In genomic region chr3:40452057-40452456, GRCh38 we compare ENCODE assay signal across 9 cellular contexts. TPM values are rescaled to one million over a fixed set of nuclear protein-coding genes. Genes with fewer than 3 reads are reported as not detected.
A peak's percentile ranks its signal among the peaks of the same experiment; 100 is the strongest.
DNase-seq lines count a peak whose midpoint lies in the region; ATAC-seq and TF ChIP-seq lines count a peak whose summit lies in the region.
"Had no signal": no experiment of that assay in that cellular context is flagged by ENCODE, and none has a peak within 500 bp of the region (broad histone marks: within the 10 kb centered on the region; RNA-seq: fewer than 3 reads in every experiment).

No MANE protein-coding gene starts in this region.

- ATAC-seq in SK-N-SH treated with all-trans-retinoic acid at 6 μM for 48 hours (no peak), GM21723 (IDR thresholded peaks at IDR 0.05; ENCODE audit: unreplicated experiment) (no peak), HG03108 (IDR thresholded peaks at IDR 0.05; ENCODE audit: unreplicated experiment) (no peak)
- ATAC-seq in activated T-helper 17 cell treated with anti-CD3 and anti-CD28 coated beads, Interleukin-2, amount 50 U/mL, for 72 hours (replicated peaks) = no peak

- no peak for TF ChIP-seq EP300 in SK-N-SH (IDR thresholded peaks at IDR 0.05; ENCODE audit: borderline replicate concordance in 1 of 2, low read depth in 1 of 2, low read length in 1 of 2)
- TF ChIP-seq EP300 in stomach (IDR thresholded peaks at IDR 0.05) = no peak

- CTCF ChIA-PET in SK-N-SH (lab: Yijun Ruan, JAX) = interaction anchor here (0.9 to 2.3 kb wide), 7 partner anchors 15 to 124 kb away, joined by 3 to 8 read pairs (median 5); partner anchors contain the start of gene ZNF620

- no peak for DNase-seq in SK-N-SH
- DNase-seq in immature natural killer cell = no peak
- DNase-seq in stomach = no peak
- no peak for DNase-seq in Kasumi-1 (lab: John Stamatoyannopoulos, UW)
- DNase-seq: ACHN had no signal

- TF ChIP-seq POLR2A in stomach (IDR thresholded peaks at IDR 0.05) = no peak

- H3K4me1 ChIP-seq in SK-N-SH (ENCODE audit: control insufficient read depth in 1 of 2, insufficient read depth in 2 of 2, low read depth in 1 of 2, low read length in 1 of 2) (peaks cover 0 to 10% of the 10 kb centered on the region in 2 experiments; a peak in 2 of 4 replicates), stomach (peaks cover 16 to 33% (median 28%) of the 10 kb centered on the region in 4 donors)

- H4K20me1 ChIP-seq in SK-N-SH (ENCODE audit: insufficient read depth) = no peaks in the 10 kb centered on the region

- no peaks in the 10 kb centered on the region for H3K27me3 Mint-ChIP-seq in activated T-helper 17 cell treated with anti-CD3 and anti-CD28 coated beads, Interleukin-2, amount 50 U/mL, for 72 hours
- H3K27me3 Mint-ChIP-seq in immature natural killer cell (ENCODE audit: low read depth in 3 of 3) = peaks cover 1 to 9% (median 3%) of the 10 kb centered on the region in 3 donors

- H3K36me3 Mint-ChIP-seq in activated T-helper 17 cell treated with anti-CD3 and anti-CD28 coated beads, Interleukin-2, amount 50 U/mL, for 72 hours (ENCODE audit: low read depth) = peaks cover 16% of the 10 kb centered on the region
- peaks cover 0 to 13% (median 0%) of the 10 kb centered on the region in 3 donors for H3K36me3 Mint-ChIP-seq in immature natural killer cell

- H3K4me3 Mint-ChIP-seq in activated T-helper 17 cell treated with anti-CD3 and anti-CD28 coated beads, Interleukin-2, amount 50 U/mL, for 72 hours = peak overlapping the region; percentile 91
- peak overlapping the region; percentile 86 to 96 (median 94) for H3K4me3 Mint-ChIP-seq in immature natural killer cell

- no peaks in the 10 kb centered on the region for H3F3A ChIP-seq in SK-N-SH (replicated peaks; ENCODE audit: insufficient read depth)

- peaks cover 3 to 4% of the 10 kb centered on the region in 2 experiments for H3K36me3 ChIP-seq in SK-N-SH (replicated peaks in 1 of 2; ENCODE audit: control insufficient read depth in 1 of 2, insufficient read depth in 2 of 2, low read length in 1 of 2)
- peaks cover 0 to 14% (median 9%) of the 10 kb centered on the region in 4 donors for H3K36me3 ChIP-seq in stomach

- peaks cover 6% of the 10 kb centered on the region; the same call in 1 of the 2 replicates for H3K79me2 ChIP-seq in SK-N-SH (ENCODE audit: insufficient read depth)

- H3K9me2 ChIP-seq in SK-N-SH = no peaks in the 10 kb centered on the region

- H3K9me3 ChIP-seq in SK-N-SH (no peaks in the 10 kb centered on the region), stomach (no peaks in the 10 kb centered on the region)

- no peak for TF ChIP-seq RAD21 in SK-N-SH (IDR thresholded peaks at IDR 0.05; ENCODE audit: low read length)

- H3K4me1 Mint-ChIP-seq in activated T-helper 17 cell treated with anti-CD3 and anti-CD28 coated beads, Interleukin-2, amount 50 U/mL, for 72 hours = peaks cover 11% of the 10 kb centered on the region
- H3K4me1 Mint-ChIP-seq in immature natural killer cell = peaks cover 29 to 41% of the 10 kb centered on the region in 2 donors

- TF ChIP-seq CTCF in SK-N-SH (IDR thresholded peaks at IDR 0.05) = no peak
- no peak for TF ChIP-seq CTCF in stomach (IDR thresholded peaks at IDR 0.05)

- no peak overlapping the region for H3K9ac ChIP-seq in SK-N-SH

- intact Hi-C loops in stomach (cut with DNase I; ENCODE audit: low total_unique reads) = no loop called here

- peak overlapping the region; percentile 70 to 83 for H3K4me3 ChIP-seq in SK-N-SH (ENCODE audit: low read depth in 2 of 2, low read length in 1 of 2)
- peak overlapping the region in 3 of 4 donors; percentile 53 to 76 (median 56) for H3K4me3 ChIP-seq in stomach

- 53% methylated on average over 1 of the region's 1 CpG for WGBS in SK-N-SH (ENCODE audit: low lambda C conversion rate)
- 86 to 95% (median 88%) methylated on average over 1 of the region's 1 CpG for WGBS in stomach, 5 donors

- no peaks in the 10 kb centered on the region for H3K9me3 Mint-ChIP-seq in activated T-helper 17 cell treated with anti-CD3 and anti-CD28 coated beads, Interleukin-2, amount 50 U/mL, for 72 hours
- H3K9me3 Mint-ChIP-seq in immature natural killer cell = no peaks in the 10 kb centered on the region

- H3K27ac Mint-ChIP-seq in activated T-helper 17 cell treated with anti-CD3 and anti-CD28 coated beads, Interleukin-2, amount 50 U/mL, for 72 hours = peak overlapping the region; percentile 92
- peak overlapping the region; percentile 95 to 99 (median 97) for H3K27ac Mint-ChIP-seq in immature natural killer cell

- H3K27me3 ChIP-seq in SK-N-SH (ENCODE audit: insufficient read depth) (no peaks in the 10 kb centered on the region), stomach (no peaks in the 10 kb centered on the region)

- H3K4me2 ChIP-seq in SK-N-SH = peak overlapping the region; percentile 59

- peak overlapping the region; percentile 93; the same call in 1 of the 2 replicates for H2AFZ ChIP-seq in SK-N-SH (ENCODE audit: low read depth)

- POLR2A ChIA-PET in SK-N-SH (lab: Yijun Ruan, JAX) = interaction anchor here (1.1 to 2.6 kb wide), 2 partner anchors 54 to 70 kb away, joined by 3 to 12 read pairs; partner anchors contain the start of gene ZNF620

- H3K27ac ChIP-seq in SK-N-SH (ENCODE audit: low read depth in 2 of 2, low read length in 1 of 2) (peak overlapping the region in 1 of 2 experiments; percentile 94; a peak in 2 of 4 replicates), stomach (peak overlapping the region in 4 of 5 donors; percentile 90 to 95 (median 94))

TF ChIP-seq in SK-N-SH, 30 proteins besides CTCF, POLR2A, EP300 and RAD21 (continues in another document):
- TF ChIP-seq TEAD4 (IDR thresholded peaks at IDR 0.05; ENCODE audit: borderline replicate concordance, insufficient read depth) (no peak), ELF1 (IDR thresholded peaks at IDR 0.05) (no peak), TAF1 (IDR thresholded peaks at IDR 0.05; ENCODE audit: borderline replicate concordance, low read depth, low read length) (no peak), CHD2 (IDR thresholded peaks at IDR 0.05; ENCODE audit: low read length, partially characterized antibody) (no peak), MAX (IDR thresholded peaks at IDR 0.05; ENCODE audit: low read depth) (no peak), FOXM1 (IDR thresholded peaks at IDR 0.05; ENCODE audit: low read depth) (no peak), USF1 (IDR thresholded peaks at IDR 0.05; ENCODE audit: borderline replicate concordance, low read depth) (no peak), TCF12 (IDR thresholded peaks at IDR 0.05) (no peak)

TF ChIP-seq in SK-N-SH treated with all-trans-retinoic acid at 6 μM for 48 hours, 23 proteins besides CTCF, POLR2A, EP300 and RAD21 (continues in another document):
- TF ChIP-seq TCF4 (CRISPR knock-in tag; IDR thresholded peaks at IDR 0.05; ENCODE audit: borderline replicate concordance) (no peak), ESRRG (CRISPR knock-in tag; IDR thresholded peaks at IDR 0.05) (no peak), CREB5 (CRISPR knock-in tag; IDR thresholded peaks at IDR 0.05; ENCODE audit: low read depth) (no peak), PATZ1 (CRISPR knock-in tag; IDR thresholded peaks at IDR 0.05; ENCODE audit: borderline replicate concordance) (no peak), TOX (CRISPR knock-in tag; IDR thresholded peaks at IDR 0.05; ENCODE audit: borderline replicate concordance) (no peak)

RNA-seq across cellular contexts. Expression of gene RPL14, which starts 5.1 kb away (rescaled TPM):
- polyA plus RNA-seq in SK-N-SH (2012; rRNA removed) = 361 and 416 TPM in 2 replicates
- polyA plus RNA-seq in SK-N-SH (2012; cell fraction: cytosol; rRNA removed) = 518 and 606 TPM in 2 replicates
- polyA plus RNA-seq in SK-N-SH (2012; cell fraction: nucleus; rRNA removed) = 110 and 114 TPM in 2 replicates
- 1,000 to 10,000 TPM; 2,493 to 3,227 TPM for total RNA-seq in activated T-helper 17 cell treated with anti-CD3 and anti-CD28 coated beads, Interleukin-2, amount 50 U/mL, for 72 hours
- 100 to 1,000 TPM; 355 to 912 (median 682) TPM for polyA plus RNA-seq in immature natural killer cell
- 100 to 1,000 TPM; 163 to 607 (median 495) TPM for total RNA-seq in stomach
- polyA plus RNA-seq in stomach = 1,000 to 10,000 TPM; 1,553 to 2,267 (median 2,011) TPM

RNA-seq across cellular contexts. Expression of gene ZNF619, which starts 24.9 kb away (rescaled TPM):
- polyA plus RNA-seq in SK-N-SH (2012; rRNA removed) = 1.6 and 2.4 TPM in 2 replicates
- 1.4 and 1.7 TPM in 2 replicates for polyA plus RNA-seq in SK-N-SH (2012; cell fraction: cytosol; rRNA removed)
- polyA plus RNA-seq in SK-N-SH (2012; cell fraction: nucleus; rRNA removed) = 2.2 and 3.3 TPM in 2 replicates
- 1 to 10 TPM; 1.5 to 2.5 TPM for total RNA-seq in activated T-helper 17 cell treated with anti-CD3 and anti-CD28 coated beads, Interleukin-2, amount 50 U/mL, for 72 hours
- 1 to 10 TPM; 1.8 to 4.7 (median 2.6) TPM for polyA plus RNA-seq in immature natural killer cell
- total RNA-seq in stomach = 100 to 1,000 TPM in 1 of 5 donors, 10 to 100 TPM in 2, 1 to 10 TPM in 2; 1.2 to 137 (median 11.0) TPM
- 1 to 10 TPM in 2 of 3 donors, under 1 TPM in 1; 0.83 to 1.5 (median 1.1) TPM for polyA plus RNA-seq in stomach

RNA-seq across cellular contexts. Expression of gene ZNF620, which starts 53.8 kb away (rescaled TPM):
- polyA plus RNA-seq in SK-N-SH (2012; rRNA removed) (2.0 and 2.5 TPM in 2 replicates), immature natural killer cell (1 to 10 TPM; 1.3 to 4.7 (median 1.7) TPM), stomach (1 to 10 TPM in 2 of 3 donors, under 1 TPM in 1; 0.92 to 1.9 (median 1.0) TPM)
- 2.5 and 2.9 TPM in 2 replicates for polyA plus RNA-seq in SK-N-SH (2012; cell fraction: cytosol; rRNA removed)
- 2.1 and 3.0 TPM in 2 replicates for polyA plus RNA-seq in SK-N-SH (2012; cell fraction: nucleus; rRNA removed)
- 1 to 10 TPM; 2.3 to 3.6 TPM for total RNA-seq in activated T-helper 17 cell treated with anti-CD3 and anti-CD28 coated beads, Interleukin-2, amount 50 U/mL, for 72 hours
- total RNA-seq in stomach = 10 to 100 TPM in 1 of 5 donors, 1 to 10 TPM in 3, not detected in 1; 1.3 to 77.0 (median 4.2) TPM
